8 cellular contexts compared by ENCODE assay signal in the genomic region with DNA sequence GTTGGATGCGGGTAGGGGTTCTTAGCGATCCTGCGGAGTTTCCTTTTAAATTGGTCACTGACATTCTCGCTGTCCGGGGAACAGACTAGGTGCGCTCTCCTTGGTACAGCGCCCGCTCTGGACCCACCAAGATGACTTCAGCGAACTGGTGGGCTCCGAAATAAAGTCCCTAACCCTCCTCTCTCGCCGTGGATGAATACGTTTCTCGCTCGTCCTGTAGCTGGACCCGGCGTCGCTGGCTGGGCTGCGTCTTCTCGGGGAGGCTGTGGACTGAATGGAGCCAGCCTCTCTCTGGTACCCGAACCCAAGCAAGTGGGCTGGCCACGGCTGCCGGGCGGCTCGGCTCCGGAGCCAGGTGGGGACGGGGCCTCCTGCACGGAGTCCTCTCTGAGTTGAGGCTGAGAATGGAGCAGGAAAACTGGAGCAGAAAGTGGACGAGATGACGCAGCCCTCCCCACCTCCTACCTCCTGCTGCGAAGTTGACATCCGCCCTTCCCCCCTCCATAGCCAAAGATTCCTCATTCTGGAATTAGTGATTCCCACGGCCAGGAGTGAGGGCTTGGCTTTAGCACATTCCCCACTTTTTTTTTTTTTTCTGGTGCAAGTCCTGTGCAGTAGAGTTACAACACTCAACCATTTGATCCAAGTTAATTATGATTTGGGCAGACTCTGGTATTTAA. TPM values are rescaled to one million over a fixed set of nuclear protein-coding genes. Genes with fewer than 3 reads are reported as not detected.
DNase-seq lines count a peak whose midpoint lies in the region; ATAC-seq and TF ChIP-seq lines count a peak whose summit lies in the region.

No MANE protein-coding gene starts in this region.

- H3K4me1 ChIP-seq in psoas muscle: peaks cover 13% of the 10 kb centered on the region

- H3K36me3 ChIP-seq in psoas muscle (ENCODE audit: insufficient read depth in 1 of 2, low read depth in 1 of 2): no peaks in the 10 kb centered on the region

- 11 to 28% (median 21%) methylated on average over 31 to 33 of the region's 33 CpGs for WGBS in psoas muscle, 3 donors

- DNase-seq in G401 (ENCODE audit: low spot score) (peak; percentile 72), RPMI7951 (ENCODE audit: low read depth) (peak; percentile 81), foreskin fibroblast (peak; percentile 72 to 81), psoas muscle (no peak), putamen (ENCODE audit: low spot score) (no peak), T-helper 9 cell (no peak)

- ATAC-seq in psoas muscle: no peak
- ATAC-seq in HG02870 (IDR thresholded peaks at IDR 0.05; ENCODE audit: unreplicated experiment): no peak
- no peak for ATAC-seq in activated CD4-positive, CD25-positive, alpha-beta regulatory T cell treated with anti-CD3 and anti-CD28 coated beads, Interleukin-2, amount 50 U/mL, for 24 hours

- intact Hi-C loops in psoas muscle (cut with DNase I): loop anchor here in 1 of 2 donors (5.0 kb wide), 2 partner anchors 53 to 68 kb away; no protein-coding TSS in a partner anchor

- H3K27me3 ChIP-seq in psoas muscle (ENCODE audit: insufficient read depth in 3 of 3, low read length in 2 of 3): peaks cover 0 to 2% (median 0%) of the 10 kb centered on the region in 3 donors

- no peak overlapping the region for H3K27ac ChIP-seq in psoas muscle

- no peaks in the 10 kb centered on the region for H3K9me3 ChIP-seq in psoas muscle

- in situ Hi-C loops in G401 (cut with HindIII; ENCODE audit: low sequenced_read_pairs): no loop called here

- TF ChIP-seq CTCF in foreskin fibroblast (IDR thresholded peaks at IDR 0.05; ENCODE audit: low read depth, low read length): no peak
- TF ChIP-seq CTCF in psoas muscle (IDR thresholded peaks at IDR 0.05): no peak

- peak overlapping the region; percentile 89 to 92 for H3K4me3 ChIP-seq in foreskin fibroblast (ENCODE audit: low read depth in 1 of 2, low read length in 2 of 2)
- peak overlapping the region; percentile 84 for H3K4me3 ChIP-seq in psoas muscle

RNA-seq across cellular contexts. Expression of a gene that starts 1.5 kb away (rescaled TPM):
- 12.9 and 14.4 TPM in 2 replicates for total RNA-seq in G401 (2014; rRNA removed; shearing (Covaris generic))
- total RNA-seq in RPMI7951 (2014; rRNA removed; shearing (Covaris generic)): 19.3 and 25.3 TPM in 2 replicates
- 1 to 10 TPM; 1.1 to 5.7 (median 2.5) TPM for total RNA-seq in psoas muscle
- 1 to 10 TPM in 2 of 3 donors, under 1 TPM in 1; 0.65 to 1.3 (median 1.1) TPM for polyA plus RNA-seq in psoas muscle

Comparison
In these comparisons a context has a peak if more than half of its experiments do, and no peak if none do; other contexts are left out.
1. DNase-seq: peak in G401 (single experiment), RPMI7951 (single experiment) and foreskin fibroblast (2 of 2); none in psoas muscle (0 of 2), putamen (single experiment) and T-helper 9 cell (single experiment).